28 cellular contexts compared by ENCODE assay signal in genomic region chr2:219957815-219958214, GRCh38.
"Had no signal": no experiment of that assay in that cellular context is flagged by ENCODE, and none has a peak within 500 bp of the region (broad histone marks: within the 10 kb centered on the region; RNA-seq: fewer than 3 reads in every experiment).

No MANE protein-coding gene starts in this region.

- DNase-seq: Kasumi-1, MV-4-11, NCI-H1048, NCI-H1105, NCI-H1417, NCI-H1436 treated with DMSO at 0.1 percent for 48 hours, NCI-H1694 treated with DMSO at 0.1 percent for 48 hours, NCI-H1930, NCI-H2081, NCI-H2107, NCI-H2171, NCI-H226, NCI-H446, NCI-H510A, NCI-H524 treated with DMSO at 0.1 percent for 48 hours, NCI-H69, NCI-H774, OCI-M1, PC-9, Peyer's patch, Right ventricle myocardium superior, SIG-M5, SK-N-SH, SW 1271, T-cell had no signal

- H3K27ac ChIP-seq: KMS-11, PC-9, Peyer's patch had no signal

- H3K27ac Mint-ChIP-seq: IgD-negative memory B cell, T-cell had no signal

- H3K27me3 Mint-ChIP-seq: IgD-negative memory B cell, T-cell had no signal

- H3K9ac ChIP-seq: KMS-11, SK-N-SH had no signal

- H3K4me1 Mint-ChIP-seq: IgD-negative memory B cell, T-cell had no signal

- H3K4me3 Mint-ChIP-seq: IgD-negative memory B cell, T-cell had no signal

- H3K27me3 ChIP-seq: Peyer's patch had no signal

- H3K36me3 Mint-ChIP-seq: T-cell had no signal

- H3K36me3 ChIP-seq: Peyer's patch had no signal

- H3K4me2 ChIP-seq: KMS-11, PC-9, SK-N-SH had no signal

- H3K4me1 ChIP-seq: Peyer's patch had no signal

- H3K4me3 ChIP-seq: K562, PC-9, Peyer's patch had no signal
